Comparison of ENCODE assay signal across 8 cellular contexts in the genomic region with DNA sequence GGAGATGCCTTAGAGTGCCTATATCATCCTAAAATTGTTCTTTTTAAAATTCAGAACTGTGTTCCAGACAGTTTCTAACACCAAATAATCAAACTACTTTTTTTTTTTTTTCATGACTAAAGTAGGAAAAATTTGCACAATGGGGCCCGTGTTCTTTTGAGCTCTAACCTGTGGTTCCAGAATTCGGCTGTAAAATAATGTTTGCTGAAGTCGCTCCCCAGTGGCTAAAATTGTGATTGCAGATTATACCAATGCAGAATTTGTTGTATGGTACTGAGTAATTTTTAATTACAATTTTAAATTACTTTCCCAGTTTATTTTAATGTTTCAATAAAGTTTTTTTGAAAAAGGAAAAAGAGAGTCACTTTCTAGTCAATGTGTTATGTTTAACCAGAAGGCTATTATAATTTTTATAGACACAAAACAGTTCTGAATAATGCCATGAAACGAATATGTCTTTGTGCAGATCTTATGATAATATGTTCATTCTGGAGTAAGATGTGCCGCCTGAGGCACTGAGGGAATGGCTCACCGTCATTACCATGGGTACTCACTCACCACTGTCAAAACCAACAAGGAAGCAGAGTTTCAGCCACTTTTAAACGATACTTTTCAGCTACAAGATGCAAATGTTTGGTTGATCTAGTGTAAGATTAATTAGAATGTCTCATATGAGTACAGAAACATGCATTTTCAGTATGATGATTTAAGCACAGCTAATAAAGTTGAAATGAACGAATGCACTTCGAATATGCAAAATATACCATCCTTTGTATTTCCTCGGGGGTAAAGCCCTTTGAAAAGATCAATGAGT.
DNase-seq lines count a peak whose midpoint lies in the region; ATAC-seq and TF ChIP-seq lines count a peak whose summit lies in the region.

No MANE protein-coding gene starts in this region.

- H4K20me1 ChIP-seq in neural progenitor cell (ENCODE audit: low read depth), result no peaks in the 10 kb centered on the region

- H3K4me2 ChIP-seq in neural progenitor cell, result no peak overlapping the region

- H3K4me3 Mint-ChIP-seq in neural progenitor cell, result no peak overlapping the region

- TF ChIP-seq POLR2A in NB4 (IDR thresholded peaks at IDR 0.05; ENCODE audit: extremely low read depth, insufficient read length) (no peak), body of pancreas (IDR thresholded peaks at IDR 0.05) (no peak)

- H3K9ac ChIP-seq in neural progenitor cell, result no peak overlapping the region

- H3K27me3 ChIP-seq in body of pancreas (no peaks in the 10 kb centered on the region), neural progenitor cell (peaks cover 14% of the 10 kb centered on the region)

- H3K27ac ChIP-seq in body of pancreas (no peak overlapping the region), neural progenitor cell (no peak overlapping the region)

- H3K79me2 ChIP-seq in neural progenitor cell (ENCODE audit: low read depth), result no peaks in the 10 kb centered on the region

- WGBS in body of pancreas, 2 donors, result 59 to 61% methylated on average over 10 of the region's 10 CpGs

- H2AFZ ChIP-seq in neural progenitor cell (replicated peaks), result no peak overlapping the region

- H3K27me3 Mint-ChIP-seq in neural progenitor cell (ENCODE audit: insufficient read depth, low read depth), result peaks cover 3% of the 10 kb centered on the region

- intact Hi-C loops in body of pancreas (cut with DNase I), result no loop called here

- H3K4me3 ChIP-seq in NB4 (ENCODE audit: low read depth, low read length) (no peak overlapping the region), body of pancreas (no peak overlapping the region), neural progenitor cell (no peak overlapping the region)

- H3K27ac Mint-ChIP-seq in neural progenitor cell, result no peak overlapping the region

- peak; percentile 27 for TF ChIP-seq CTCF in NB4 (IDR thresholded peaks at IDR 0.05; ENCODE audit: low read depth, low read length)
- peak in 6 of 7 experiments; percentile 18 to 46 (median 39) for TF ChIP-seq CTCF in body of pancreas (IDR thresholded peaks at IDR 0.05)
- TF ChIP-seq CTCF in neural progenitor cell (IDR thresholded peaks at IDR 0.05), result peak; percentile 48

- H3K4me1 ChIP-seq in body of pancreas, result peaks cover 7% of the 10 kb centered on the region
- no peaks in the 10 kb centered on the region for H3K4me1 ChIP-seq in neural progenitor cell

- H3K36me3 Mint-ChIP-seq in neural progenitor cell, result no peaks in the 10 kb centered on the region

- DNase-seq in activated CD4-positive, CD25-positive, alpha-beta regulatory T cell treated with anti-CD3 and anti-CD28 coated beads, Interleukin-2, amount 50 U/mL, for 72 hours, result no peak
- DNase-seq in NB4 (ENCODE audit: low read depth), result peak; percentile 39
- DNase-seq in body of pancreas, result no peak
- no peak for DNase-seq in neural progenitor cell (ENCODE audit: low spot score)
- DNase-seq in NCI-H1436 treated with DMSO at 0.1 percent for 48 hours (lab: John Stamatoyannopoulos, UW), result no peak
- DNase-seq in NCI-H774 (lab: John Stamatoyannopoulos, UW), result no peak
- no peak for DNase-seq in NCI-H446 (lab: John Stamatoyannopoulos, UW)

- ATAC-seq in activated CD4-positive, CD25-positive, alpha-beta regulatory T cell treated with anti-CD3 and anti-CD28 coated beads, Interleukin-2, amount 50 U/mL, for 24 hours, result peak; percentile 68 to 75
- ATAC-seq in body of pancreas, result no peak

- H3K9me3 Mint-ChIP-seq in neural progenitor cell, result no peaks in the 10 kb centered on the region

- H3K36me3 ChIP-seq in body of pancreas (replicated peaks in 1 of 2; ENCODE audit: insufficient read depth in 1 of 2, low read depth in 2 of 2) (no peaks in the 10 kb centered on the region), neural progenitor cell (no peaks in the 10 kb centered on the region)

- peaks cover 12% of the 10 kb centered on the region for H3K4me1 Mint-ChIP-seq in neural progenitor cell

- no peaks in the 10 kb centered on the region for H3F3A ChIP-seq in neural progenitor cell (ENCODE audit: low read depth)

- H3K9me3 ChIP-seq in body of pancreas (no peaks in the 10 kb centered on the region), neural progenitor cell (ENCODE audit: low read depth) (no peaks in the 10 kb centered on the region)
